ENCODE assay signal across 1 cellular context in the genomic region with DNA sequence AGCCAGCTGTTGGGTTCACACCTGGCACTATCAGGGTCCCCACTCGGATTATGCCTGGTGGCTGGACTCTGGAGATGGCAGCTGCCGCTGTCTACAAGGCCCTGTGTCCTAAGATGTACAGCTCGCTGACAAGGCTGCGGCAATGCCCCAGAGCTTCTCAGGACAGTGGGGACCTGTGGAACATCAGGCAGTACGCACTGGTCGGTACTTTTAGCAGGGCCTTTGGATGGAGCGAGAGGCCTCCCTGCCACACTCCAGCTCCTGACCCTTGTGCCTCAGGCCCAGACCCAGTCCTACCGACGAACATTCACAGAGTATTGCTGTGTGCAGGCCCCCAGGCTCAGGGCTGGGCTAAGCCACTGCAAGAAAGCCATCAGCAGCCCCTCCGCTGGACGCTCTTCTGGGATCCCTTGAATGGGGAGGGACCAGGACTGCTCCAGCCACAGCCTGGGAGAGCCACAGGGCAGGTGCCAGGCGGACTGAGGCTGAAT.
TF ChIP-seq lines count a peak whose summit lies in the region.

No MANE protein-coding gene starts in this region.

TF ChIP-seq in GM23338, 12 proteins besides CTCF, POLR2A, EP300 and RAD21 (continued from another document):
- TF ChIP-seq, protein P1, sequence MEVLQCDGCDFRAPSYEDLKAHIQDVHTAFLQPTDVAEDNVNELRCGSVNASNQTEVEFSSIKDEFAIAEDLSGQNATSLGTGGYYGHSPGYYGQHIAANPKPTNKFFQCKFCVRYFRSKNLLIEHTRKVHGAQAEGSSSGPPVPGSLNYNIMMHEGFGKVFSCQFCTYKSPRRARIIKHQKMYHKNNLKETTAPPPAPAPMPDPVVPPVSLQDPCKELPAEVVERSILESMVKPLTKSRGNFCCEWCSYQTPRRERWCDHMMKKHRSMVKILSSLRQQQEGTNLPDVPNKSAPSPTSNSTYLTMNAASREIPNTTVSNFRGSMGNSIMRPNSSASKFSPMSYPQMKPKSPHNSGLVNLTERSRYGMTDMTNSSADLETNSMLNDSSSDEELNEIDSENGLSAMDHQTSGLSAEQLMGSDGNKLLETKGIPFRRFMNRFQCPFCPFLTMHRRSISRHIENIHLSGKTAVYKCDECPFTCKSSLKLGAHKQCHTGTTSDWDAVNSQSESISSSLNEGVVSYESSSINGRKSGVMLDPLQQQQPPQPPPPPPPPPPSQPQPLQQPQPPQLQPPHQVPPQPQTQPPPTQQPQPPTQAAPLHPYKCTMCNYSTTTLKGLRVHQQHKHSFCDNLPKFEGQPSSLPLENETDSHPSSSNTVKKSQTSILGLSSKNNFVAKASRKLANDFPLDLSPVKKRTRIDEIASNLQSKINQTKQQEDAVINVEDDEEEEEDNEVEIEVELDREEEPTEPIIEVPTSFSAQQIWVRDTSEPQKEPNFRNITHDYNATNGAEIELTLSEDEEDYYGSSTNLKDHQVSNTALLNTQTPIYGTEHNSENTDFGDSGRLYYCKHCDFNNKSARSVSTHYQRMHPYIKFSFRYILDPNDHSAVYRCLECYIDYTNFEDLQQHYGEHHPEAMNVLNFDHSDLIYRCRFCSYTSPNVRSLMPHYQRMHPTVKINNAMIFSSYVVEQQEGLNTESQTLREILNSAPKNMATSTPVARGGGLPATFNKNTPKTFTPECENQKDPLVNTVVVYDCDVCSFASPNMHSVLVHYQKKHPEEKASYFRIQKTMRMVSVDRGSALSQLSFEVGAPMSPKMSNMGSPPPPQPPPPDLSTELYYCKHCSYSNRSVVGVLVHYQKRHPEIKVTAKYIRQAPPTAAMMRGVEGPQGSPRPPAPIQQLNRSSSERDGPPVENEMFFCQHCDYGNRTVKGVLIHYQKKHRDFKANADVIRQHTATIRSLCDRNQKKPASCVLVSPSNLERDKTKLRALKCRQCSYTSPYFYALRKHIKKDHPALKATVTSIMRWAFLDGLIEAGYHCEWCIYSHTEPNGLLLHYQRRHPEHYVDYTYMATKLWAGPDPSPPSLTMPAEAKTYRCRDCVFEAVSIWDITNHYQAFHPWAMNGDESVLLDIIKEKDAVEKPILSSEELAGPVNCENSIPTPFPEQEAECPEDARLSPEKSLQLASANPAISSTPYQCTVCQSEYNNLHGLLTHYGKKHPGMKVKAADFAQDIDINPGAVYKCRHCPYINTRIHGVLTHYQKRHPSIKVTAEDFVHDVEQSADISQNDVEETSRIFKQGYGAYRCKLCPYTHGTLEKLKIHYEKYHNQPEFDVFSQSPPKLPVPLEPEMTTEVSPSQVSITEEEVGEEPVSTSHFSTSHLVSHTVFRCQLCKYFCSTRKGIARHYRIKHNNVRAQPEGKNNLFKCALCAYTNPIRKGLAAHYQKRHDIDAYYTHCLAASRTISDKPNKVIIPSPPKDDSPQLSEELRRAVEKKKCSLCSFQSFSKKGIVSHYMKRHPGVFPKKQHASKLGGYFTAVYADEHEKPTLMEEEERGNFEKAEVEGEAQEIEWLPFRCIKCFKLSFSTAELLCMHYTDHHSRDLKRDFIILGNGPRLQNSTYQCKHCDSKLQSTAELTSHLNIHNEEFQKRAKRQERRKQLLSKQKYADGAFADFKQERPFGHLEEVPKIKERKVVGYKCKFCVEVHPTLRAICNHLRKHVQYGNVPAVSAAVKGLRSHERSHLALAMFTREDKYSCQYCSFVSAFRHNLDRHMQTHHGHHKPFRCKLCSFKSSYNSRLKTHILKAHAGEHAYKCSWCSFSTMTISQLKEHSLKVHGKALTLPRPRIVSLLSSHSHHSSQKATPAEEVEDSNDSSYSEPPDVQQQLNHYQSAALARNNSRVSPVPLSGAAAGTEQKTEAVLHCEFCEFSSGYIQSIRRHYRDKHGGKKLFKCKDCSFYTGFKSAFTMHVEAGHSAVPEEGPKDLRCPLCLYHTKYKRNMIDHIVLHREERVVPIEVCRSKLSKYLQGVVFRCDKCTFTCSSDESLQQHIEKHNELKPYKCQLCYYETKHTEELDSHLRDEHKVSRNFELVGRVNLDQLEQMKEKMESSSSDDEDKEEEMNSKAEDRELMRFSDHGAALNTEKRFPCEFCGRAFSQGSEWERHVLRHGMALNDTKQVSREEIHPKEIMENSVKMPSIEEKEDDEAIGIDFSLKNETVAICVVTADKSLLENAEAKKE (CRISPR knock-in tag; IDR thresholded peaks at IDR 0.05): no peak
- no peak for TF ChIP-seq ZNF331 (CRISPR knock-in tag; IDR thresholded peaks at IDR 0.05; ENCODE audit: low read depth)
- no peak for TF ChIP-seq EZH2 (IDR thresholded peaks at IDR 0.05; ENCODE audit: low read depth, unreplicated experiment)
- no peak for TF ChIP-seq JUNB (IDR thresholded peaks at IDR 0.05; ENCODE audit: unreplicated experiment)
- TF ChIP-seq, protein P2, sequence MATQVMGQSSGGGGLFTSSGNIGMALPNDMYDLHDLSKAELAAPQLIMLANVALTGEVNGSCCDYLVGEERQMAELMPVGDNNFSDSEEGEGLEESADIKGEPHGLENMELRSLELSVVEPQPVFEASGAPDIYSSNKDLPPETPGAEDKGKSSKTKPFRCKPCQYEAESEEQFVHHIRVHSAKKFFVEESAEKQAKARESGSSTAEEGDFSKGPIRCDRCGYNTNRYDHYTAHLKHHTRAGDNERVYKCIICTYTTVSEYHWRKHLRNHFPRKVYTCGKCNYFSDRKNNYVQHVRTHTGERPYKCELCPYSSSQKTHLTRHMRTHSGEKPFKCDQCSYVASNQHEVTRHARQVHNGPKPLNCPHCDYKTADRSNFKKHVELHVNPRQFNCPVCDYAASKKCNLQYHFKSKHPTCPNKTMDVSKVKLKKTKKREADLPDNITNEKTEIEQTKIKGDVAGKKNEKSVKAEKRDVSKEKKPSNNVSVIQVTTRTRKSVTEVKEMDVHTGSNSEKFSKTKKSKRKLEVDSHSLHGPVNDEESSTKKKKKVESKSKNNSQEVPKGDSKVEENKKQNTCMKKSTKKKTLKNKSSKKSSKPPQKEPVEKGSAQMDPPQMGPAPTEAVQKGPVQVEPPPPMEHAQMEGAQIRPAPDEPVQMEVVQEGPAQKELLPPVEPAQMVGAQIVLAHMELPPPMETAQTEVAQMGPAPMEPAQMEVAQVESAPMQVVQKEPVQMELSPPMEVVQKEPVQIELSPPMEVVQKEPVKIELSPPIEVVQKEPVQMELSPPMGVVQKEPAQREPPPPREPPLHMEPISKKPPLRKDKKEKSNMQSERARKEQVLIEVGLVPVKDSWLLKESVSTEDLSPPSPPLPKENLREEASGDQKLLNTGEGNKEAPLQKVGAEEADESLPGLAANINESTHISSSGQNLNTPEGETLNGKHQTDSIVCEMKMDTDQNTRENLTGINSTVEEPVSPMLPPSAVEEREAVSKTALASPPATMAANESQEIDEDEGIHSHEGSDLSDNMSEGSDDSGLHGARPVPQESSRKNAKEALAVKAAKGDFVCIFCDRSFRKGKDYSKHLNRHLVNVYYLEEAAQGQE (IDR thresholded peaks at IDR 0.05; ENCODE audit: unreplicated experiment): no peak
